ENCODE assay signal across 32 cellular contexts in genomic region chr7:90723233-90723632, GRCh38.
A peak's percentile ranks its signal among the peaks of the same experiment; 100 is the strongest.
DNase-seq lines count a peak whose midpoint lies in the region; ATAC-seq and TF ChIP-seq lines count a peak whose summit lies in the region.
"Had no signal": no experiment of that assay in that cellular context is flagged by ENCODE, and none has a peak within 500 bp of the region (broad histone marks: within the 10 kb centered on the region; RNA-seq: fewer than 3 reads in every experiment).

No MANE protein-coding gene starts in this region.

- ATAC-seq in stimulated activated memory B cell treated with anti-CD40 and anti-IgM and Interleukin-4, amounts not matched to agents 10 μg/mL and 1 μg/mL and 100 μg/mL, for 72 hours: no peak
- ATAC-seq in HG03442 (IDR thresholded peaks at IDR 0.05; ENCODE audit: unreplicated experiment): no peak
- ATAC-seq in HG03520 (IDR thresholded peaks at IDR 0.05; ENCODE audit: unreplicated experiment): no peak
- ATAC-seq in sciatic nerve: no peak
- ATAC-seq: activated CD4-positive, alpha-beta T cell treated with anti-CD3 and anti-CD28 coated beads for 36 hours; activated CD8-positive, alpha-beta T cell treated with anti-CD3 and anti-CD28 coated beads for 36 hours; activated T-helper 17 cell treated with anti-CD3 and anti-CD28 coated beads, Interleukin-2, amount 50 U/mL, for 72 hours; foreskin keratinocyte; heart left ventricle; lower lobe of right lung; mucosa of descending colon; stimulated activated naive CD8-positive, alpha-beta T cell treated with anti-CD3 and anti-CD28 coated beads, Interleukin-15, amount 100 ng/mL, for 72 hours had no signal

- peaks cover 98% of the 10 kb centered on the region for H3K4me1 Mint-ChIP-seq in stimulated activated memory B cell treated with anti-CD40 and anti-IgM and Interleukin-4, amounts not matched to agents 10 μg/mL and 1 μg/mL and 100 μg/mL, for 72 hours
- H3K4me1 Mint-ChIP-seq: activated CD4-positive, alpha-beta T cell treated with anti-CD3 and anti-CD28 coated beads for 36 hours; activated naive CD4-positive, alpha-beta T cell treated with anti-CD3 and anti-CD28 coated beads, Interleukin-2, amount 10 ng/mL, durations not matched to agents 7 days and 5 days; activated T-helper 17 cell treated with anti-CD3 and anti-CD28 coated beads, Interleukin-2, amount 50 U/mL, for 72 hours; stimulated activated naive CD8-positive, alpha-beta T cell treated with anti-CD3 and anti-CD28 coated beads, Interleukin-15, amount 100 ng/mL, for 72 hours had no signal

- H3K79me2 ChIP-seq in DOHH2 (ENCODE audit: control insufficient read depth, low read length): peaks cover 100% of the 10 kb centered on the region
- peaks cover 100% of the 10 kb centered on the region for H3K79me2 ChIP-seq in MM.1S (ENCODE audit: low read length)

- H3K4me1 ChIP-seq in DOHH2 (ENCODE audit: control insufficient read depth, low read length): peaks cover 96% of the 10 kb centered on the region
- peaks cover 37% of the 10 kb centered on the region for H3K4me1 ChIP-seq in MM.1S (ENCODE audit: low read length)
- H3K4me1 ChIP-seq in esophagus muscularis mucosa: peaks cover 31 to 44% (median 36%) of the 10 kb centered on the region in 4 donors

- no peaks in the 10 kb centered on the region for H3K9me3 Mint-ChIP-seq in stimulated activated memory B cell treated with anti-CD40 and anti-IgM and Interleukin-4, amounts not matched to agents 10 μg/mL and 1 μg/mL and 100 μg/mL, for 72 hours
- H3K9me3 Mint-ChIP-seq: activated CD8-positive, alpha-beta T cell treated with anti-CD3 and anti-CD28 coated beads for 36 hours; activated naive CD4-positive, alpha-beta T cell treated with anti-CD3 and anti-CD28 coated beads, Interleukin-2, amount 10 ng/mL, durations not matched to agents 7 days and 5 days; activated T-helper 17 cell treated with anti-CD3 and anti-CD28 coated beads, Interleukin-2, amount 50 U/mL, for 72 hours; stimulated activated naive CD8-positive, alpha-beta T cell treated with anti-CD3 and anti-CD28 coated beads, Interleukin-15, amount 100 ng/mL, for 72 hours had no signal

- H3K27me3 Mint-ChIP-seq in stimulated activated memory B cell treated with anti-CD40 and anti-IgM and Interleukin-4, amounts not matched to agents 10 μg/mL and 1 μg/mL and 100 μg/mL, for 72 hours: no peaks in the 10 kb centered on the region
- H3K27me3 Mint-ChIP-seq: activated CD4-positive, alpha-beta T cell treated with anti-CD3 and anti-CD28 coated beads for 36 hours; activated CD8-positive, alpha-beta T cell treated with anti-CD3 and anti-CD28 coated beads for 36 hours; activated naive CD4-positive, alpha-beta T cell treated with anti-CD3 and anti-CD28 coated beads, Interleukin-2, amount 10 ng/mL, durations not matched to agents 7 days and 5 days; activated T-helper 17 cell treated with anti-CD3 and anti-CD28 coated beads, Interleukin-2, amount 50 U/mL, for 72 hours; stimulated activated naive CD8-positive, alpha-beta T cell treated with anti-CD3 and anti-CD28 coated beads, Interleukin-15, amount 100 ng/mL, for 72 hours had no signal

- H3K4me2 ChIP-seq in DOHH2 (ENCODE audit: low read length) (peak overlapping the region; percentile 82), MM.1S (ENCODE audit: low read depth, low read length) (peak overlapping the region; percentile 64)

- H3K4me3 ChIP-seq in DOHH2 (ENCODE audit: low read length) (peak overlapping the region; percentile 43), MM.1S (ENCODE audit: low read length) (peak overlapping the region; percentile 68; the same call in 1 of the 2 replicates), esophagus muscularis mucosa (no peak overlapping the region)
- H3K4me3 ChIP-seq: dorsolateral prefrontal cortex, esophagus squamous epithelium, heart left ventricle, lower lobe of right lung, mucosa of descending colon, ovary, Peyer's patch, spleen had no signal

- H3K36me3 ChIP-seq in DOHH2 (ENCODE audit: control insufficient read depth, low read length): peaks cover 54% of the 10 kb centered on the region
- peaks cover 17% of the 10 kb centered on the region; the same call in 1 of the 2 replicates for H3K36me3 ChIP-seq in MM.1S (replicated peaks; ENCODE audit: insufficient read depth, low read length)
- H3K36me3 ChIP-seq in esophagus muscularis mucosa: no peaks in the 10 kb centered on the region
- H3K36me3 ChIP-seq: esophagus squamous epithelium, heart left ventricle, lower lobe of right lung, ovary, Peyer's patch, spleen had no signal

- H3K9me3 ChIP-seq in DOHH2 (ENCODE audit: control insufficient read depth, insufficient read depth, low read length) (peaks cover 6% of the 10 kb centered on the region; the same call in 1 of the 2 replicates), MM.1S (replicated peaks; ENCODE audit: insufficient read depth, low read length) (no peaks in the 10 kb centered on the region), esophagus muscularis mucosa (no peaks in the 10 kb centered on the region)
- H3K9me3 ChIP-seq: esophagus squamous epithelium, heart left ventricle, lower lobe of right lung, mucosa of descending colon, ovary, Peyer's patch, spleen had no signal

- H2AFZ ChIP-seq in MM.1S (ENCODE audit: low read length): no peak overlapping the region

- H3K9me2 ChIP-seq in DOHH2 (replicated peaks; ENCODE audit: control insufficient read depth, low read length): no peaks in the 10 kb centered on the region
- H3K9me2 ChIP-seq in MM.1S (replicated peaks; ENCODE audit: insufficient read depth, low read length): no peaks in the 10 kb centered on the region

- H3K27ac Mint-ChIP-seq in stimulated activated memory B cell treated with anti-CD40 and anti-IgM and Interleukin-4, amounts not matched to agents 10 μg/mL and 1 μg/mL and 100 μg/mL, for 72 hours: peak overlapping the region; percentile 92
- H3K27ac Mint-ChIP-seq: activated CD4-positive, alpha-beta T cell treated with anti-CD3 and anti-CD28 coated beads for 36 hours; activated CD8-positive, alpha-beta T cell treated with anti-CD3 and anti-CD28 coated beads for 36 hours; activated naive CD4-positive, alpha-beta T cell treated with anti-CD3 and anti-CD28 coated beads, Interleukin-2, amount 10 ng/mL, durations not matched to agents 7 days and 5 days; activated T-helper 17 cell treated with anti-CD3 and anti-CD28 coated beads, Interleukin-2, amount 50 U/mL, for 72 hours; stimulated activated naive CD8-positive, alpha-beta T cell treated with anti-CD3 and anti-CD28 coated beads, Interleukin-15, amount 100 ng/mL, for 72 hours had no signal

- peaks cover 40% of the 10 kb centered on the region for H3K36me3 Mint-ChIP-seq in stimulated activated memory B cell treated with anti-CD40 and anti-IgM and Interleukin-4, amounts not matched to agents 10 μg/mL and 1 μg/mL and 100 μg/mL, for 72 hours
- H3K36me3 Mint-ChIP-seq: activated naive CD4-positive, alpha-beta T cell treated with anti-CD3 and anti-CD28 coated beads, Interleukin-2, amount 10 ng/mL, durations not matched to agents 7 days and 5 days had no signal

- H3K27me3 ChIP-seq in DOHH2 (ENCODE audit: control insufficient read depth, low read length): no peaks in the 10 kb centered on the region
- no peaks in the 10 kb centered on the region for H3K27me3 ChIP-seq in MM.1S (replicated peaks; ENCODE audit: insufficient read depth, low read length)
- H3K27me3 ChIP-seq in esophagus muscularis mucosa: no peaks in the 10 kb centered on the region
- H3K27me3 ChIP-seq: dorsolateral prefrontal cortex, esophagus squamous epithelium, foreskin keratinocyte, heart left ventricle, ovary, Peyer's patch, spleen had no signal

- WGBS in esophagus muscularis mucosa: 92% methylated on average over 2 of the region's 2 CpGs

- H3K27ac ChIP-seq in DOHH2 (ENCODE audit: low read depth, low read length) (peak overlapping the region; percentile 92), MM.1S (ENCODE audit: low read length) (peak overlapping the region; percentile 76), esophagus muscularis mucosa (replicated peaks in 1 of 4) (no peak overlapping the region)
- H3K27ac ChIP-seq: C4-2B, dorsolateral prefrontal cortex, esophagus squamous epithelium, foreskin keratinocyte, heart left ventricle, lower lobe of right lung, Peyer's patch had no signal

- no peak for DNase-seq in MM.1S
- peak; percentile 57 for DNase-seq in esophagus muscularis mucosa (ENCODE audit: extremely low spot score)
- DNase-seq in sciatic nerve (ENCODE audit: low spot score): no peak
- DNase-seq: activated CD4-positive, alpha-beta T cell treated with anti-CD3 and anti-CD28 coated beads for 36 hours; activated CD8-positive, alpha-beta T cell treated with anti-CD3 and anti-CD28 coated beads for 36 hours; activated naive CD4-positive, alpha-beta T cell treated with anti-CD3 and anti-CD28 coated beads, Interleukin-2, amount 10 ng/mL, durations not matched to agents 7 days and 5 days; Calu3; dorsolateral prefrontal cortex; esophagus squamous epithelium; H7; heart left ventricle; KBM-7; lower lobe of right lung; mucosa of descending colon; NCI-H1417 treated with DMSO at 0.1 percent for 48 hours; NCI-H2081; NCI-H2227 treated with DMSO at 0.1 percent for 48 hours; NCI-H526; ovary; Peyer's patch; SHP77 treated with DMSO at 0.1 percent for 48 hours; spleen; stimulated activated CD4-positive, alpha-beta T cell treated with anti-CD3 and anti-CD28 coated beads, Interleukin-2, amount 100 ng/mL, for 24 hours; stimulated activated naive CD8-positive, alpha-beta T cell treated with anti-CD3 and anti-CD28 coated beads, Interleukin-15, amount 100 ng/mL, for 72 hours; SW 1271 had no signal

- H4K20me1 ChIP-seq in DOHH2 (ENCODE audit: control insufficient read depth, insufficient read depth, low read depth, low read length) (no peaks in the 10 kb centered on the region), MM.1S (ENCODE audit: insufficient read depth, low read length) (no peaks in the 10 kb centered on the region)

- TF ChIP-seq CTCF in DOHH2 (IDR thresholded peaks at IDR 0.05; ENCODE audit: low read depth, low read length, poor library complexity, severe bottlenecking) (no peak), MM.1S (IDR thresholded peaks at IDR 0.05; ENCODE audit: low read length) (no peak), esophagus muscularis mucosa (IDR thresholded peaks at IDR 0.05) (no peak)

- no peak overlapping the region for H3K4me3 Mint-ChIP-seq in stimulated activated memory B cell treated with anti-CD40 and anti-IgM and Interleukin-4, amounts not matched to agents 10 μg/mL and 1 μg/mL and 100 μg/mL, for 72 hours
- H3K4me3 Mint-ChIP-seq: activated CD4-positive, alpha-beta T cell treated with anti-CD3 and anti-CD28 coated beads for 36 hours; activated CD8-positive, alpha-beta T cell treated with anti-CD3 and anti-CD28 coated beads for 36 hours; activated naive CD4-positive, alpha-beta T cell treated with anti-CD3 and anti-CD28 coated beads, Interleukin-2, amount 10 ng/mL, durations not matched to agents 7 days and 5 days; activated T-helper 17 cell treated with anti-CD3 and anti-CD28 coated beads, Interleukin-2, amount 50 U/mL, for 72 hours; stimulated activated naive CD8-positive, alpha-beta T cell treated with anti-CD3 and anti-CD28 coated beads, Interleukin-15, amount 100 ng/mL, for 72 hours had no signal

- intact Hi-C loops in esophagus muscularis mucosa (cut with DNase I) (no loop called here), sciatic nerve (cut with DNase I) (no loop called here)

- no peak for TF ChIP-seq POLR2A in esophagus muscularis mucosa (IDR thresholded peaks at IDR 0.05; ENCODE audit: low read depth)

- no peak overlapping the region for H3K9ac ChIP-seq in MM.1S (ENCODE audit: low read length)

- H3F3A ChIP-seq in DOHH2 (ENCODE audit: control insufficient read depth, insufficient read depth) (peaks cover 58% of the 10 kb centered on the region), MM.1S (ENCODE audit: insufficient read depth, low read length) (peaks cover 58% of the 10 kb centered on the region)

- TF ChIP-seq EP300 in esophagus muscularis mucosa (IDR thresholded peaks at IDR 0.05): no peak

Comparison
In these comparisons a context has a peak if more than half of its experiments do, and no peak if none do; other contexts are left out.
1. H3K27ac ChIP-seq: peak in DOHH2 (single experiment) and MM.1S (single experiment); none in esophagus muscularis mucosa (0 of 4).
2. H3K4me3 ChIP-seq: peak in DOHH2 (single experiment) and MM.1S (single experiment); none in esophagus muscularis mucosa (0 of 4).